Comparison of ENCODE assay signal across 23 cellular contexts in genomic region chr1:54439550-54440223, GRCh38. TPM values are rescaled to one million over a fixed set of nuclear protein-coding genes. Genes with fewer than 3 reads are reported as not detected.
DNase-seq lines count a peak whose midpoint lies in the region; ATAC-seq, FAIRE-seq and TF ChIP-seq lines count a peak whose summit lies in the region.
"Had no signal": no experiment of that assay in that cellular context is flagged by ENCODE, and none has a peak within 500 bp of the region (broad histone marks: within the 10 kb centered on the region; RNA-seq: fewer than 3 reads in every experiment).

No MANE protein-coding gene starts in this region.

- TF ChIP-seq EP300 in GM12878 (IDR thresholded peaks at IDR 0.05; ENCODE audit: borderline replicate concordance in 1 of 2, control insufficient read depth in 1 of 2, low read depth in 2 of 2, low read length in 2 of 2) = no peak

- H3K27ac ChIP-seq in GM12878 (ENCODE audit: control insufficient read depth, insufficient read depth) = no peak overlapping the region
- H3K27ac ChIP-seq in neural progenitor cell = no peak overlapping the region
- no peak overlapping the region for H3K27ac ChIP-seq in spleen
- H3K27ac ChIP-seq: heart right ventricle, vagina had no signal

- peaks cover 8% of the 10 kb centered on the region for H3K9me3 Mint-ChIP-seq in neural progenitor cell
- H3K9me3 Mint-ChIP-seq: activated naive CD4-positive, alpha-beta T cell treated with anti-CD3 and anti-CD28 coated beads, Interleukin-2, amount 10 ng/mL, durations not matched to agents 7 days and 5 days; activated T-cell treated with anti-CD3 and anti-CD28 coated beads, Interleukin-2, amount 50 U/mL, for 4 hours; stimulated activated effector memory CD8-positive, alpha-beta T cell treated with anti-CD3 and anti-CD28 coated beads, Interleukin-12 subunit alpha, Interleukin-12 subunit beta, amount 100 ng/mL, for 72 hours had no signal

- CTCF ChIA-PET in GM12878 (lab: Yijun Ruan, JAX) = no interaction called here

- FAIRE-seq in GM12878 (lab: Jason Lieb, UNC) = no peak
- FAIRE-seq: bronchial epithelial cell had no signal

- no peak for TF ChIP-seq RAD21 in GM12878 (IDR thresholded peaks at IDR 0.05; ENCODE audit: insufficient read depth, low read depth, low read length)

- in situ Hi-C loops in GM12878 (cut with MboI) = no loop called here

- H2AFZ ChIP-seq in GM12878 (ENCODE audit: control insufficient read depth, low read depth, low read length) (no peak overlapping the region), neural progenitor cell (replicated peaks) (peak overlapping the region; percentile 93)

- no peaks in the 10 kb centered on the region for H3K27me3 Mint-ChIP-seq in neural progenitor cell (ENCODE audit: insufficient read depth, low read depth)
- H3K27me3 Mint-ChIP-seq: activated naive CD4-positive, alpha-beta T cell treated with anti-CD3 and anti-CD28 coated beads, Interleukin-2, amount 10 ng/mL, durations not matched to agents 7 days and 5 days; CD4-positive, CD25-positive, alpha-beta regulatory T cell; progenitor cell of endocrine pancreas had no signal

- H3K9me3 ChIP-seq in GM12878 (replicated peaks; ENCODE audit: control insufficient read depth, insufficient read depth, low read length) (no peaks in the 10 kb centered on the region), neural progenitor cell (ENCODE audit: low read depth) (no peaks in the 10 kb centered on the region), spleen (no peaks in the 10 kb centered on the region)
- H3K9me3 ChIP-seq: vagina had no signal

- ATAC-seq in GM12878 = no peak
- no peak for ATAC-seq in GM18868 (IDR thresholded peaks at IDR 0.05; ENCODE audit: unreplicated experiment)
- ATAC-seq: activated T-cell treated with anti-CD3 and anti-CD28 coated beads, Interleukin-2, amount 50 U/mL, for 4 hours; heart right ventricle; left lobe of liver; stimulated activated effector memory CD8-positive, alpha-beta T cell treated with anti-CD3 and anti-CD28 coated beads, Interleukin-12 subunit alpha, Interleukin-12 subunit beta, amount 100 ng/mL, for 72 hours had no signal

- no peak for TF ChIP-seq CTCF in GM12878 (IDR thresholded peaks at IDR 0.05 in 2 of 3, conservative IDR thresholded peaks at IDR 0.05 in 1 of 3; ENCODE audit: control insufficient read depth in 2 of 3, extremely low read depth in 1 of 3, insufficient read depth in 1 of 3, low read depth in 3 of 3, low read length in 3 of 3)
- no peak for TF ChIP-seq CTCF in neural progenitor cell (IDR thresholded peaks at IDR 0.05)
- no peak for TF ChIP-seq CTCF in spleen (IDR thresholded peaks at IDR 0.05 in 8 of 11, conservative IDR thresholded peaks at IDR 0.05 in 3 of 11)

- DNase-seq in ELR (ENCODE audit: low read depth) = peak; percentile 24
- peak; percentile 31 for DNase-seq in M059J (ENCODE audit: low read depth)
- DNase-seq in GM12878 (ENCODE audit: low read depth, low spot score) = no peak
- no peak for DNase-seq in neural progenitor cell (ENCODE audit: low spot score)
- DNase-seq in UCSD-AML1 (lab: John Stamatoyannopoulos, UW; ENCODE audit: unreplicated experiment) = no peak
- no peak for DNase-seq in spleen
- DNase-seq: activated naive CD4-positive, alpha-beta T cell treated with anti-CD3 and anti-CD28 coated beads, Interleukin-2, amount 10 ng/mL, durations not matched to agents 7 days and 5 days; activated T-cell treated with anti-CD3 and anti-CD28 coated beads, Interleukin-2, amount 50 U/mL, for 4 hours; amygdala; CD4-positive, CD25-positive, alpha-beta regulatory T cell; cortex of kidney; GF-D8; heart right ventricle; NCI-H2107; NCI-H510A; stimulated activated CD4-positive, alpha-beta T cell treated with anti-CD3 and anti-CD28 coated beads, Interleukin-2, amount 100 ng/mL, for 24 hours had no signal

- WGBS in GM12878 (ENCODE audit: insufficient coverage, insufficient replicate concordance, low lambda C conversion rate, missing lambda C conversion rate) = 40% methylated on average over 7 of the region's 7 CpGs
- WGBS in spleen, 5 donors = 76 to 89% (median 83%) methylated on average over 7 of the region's 7 CpGs

- no peak for TF ChIP-seq POLR2A in GM12878 (IDR thresholded peaks at IDR 0.05; ENCODE audit: low read depth, low read length)
- no peak for TF ChIP-seq POLR2A in spleen (IDR thresholded peaks at IDR 0.05)

- H3K27me3 ChIP-seq in GM12878 (replicated peaks in 1 of 2; ENCODE audit: control insufficient read depth in 2 of 2, insufficient read depth in 2 of 2, low read length in 1 of 2) (no peaks in the 10 kb centered on the region; a peak in 1 of 4 replicates), neural progenitor cell (no peaks in the 10 kb centered on the region), spleen (replicated peaks in 1 of 7) (no peaks in the 10 kb centered on the region)
- H3K27me3 ChIP-seq: heart right ventricle, vagina had no signal

- H3K4me3 ChIP-seq in GM12878 (no peak overlapping the region), neural progenitor cell (no peak overlapping the region), spleen (no peak overlapping the region)
- H3K4me3 ChIP-seq: heart right ventricle, vagina had no signal

- no peaks in the 10 kb centered on the region for H4K20me1 ChIP-seq in GM12878 (ENCODE audit: control insufficient read depth, insufficient read depth)
- H4K20me1 ChIP-seq in neural progenitor cell (ENCODE audit: low read depth) = no peaks in the 10 kb centered on the region

- intact Hi-C loops in GM12878 (cut with micrococcal nuclease; ENCODE audit: unreplicated experiment) = no loop called here
- intact Hi-C loops in spleen (cut with DNase I; ENCODE audit: low total_unique reads) = no loop called here

- H3K36me3 Mint-ChIP-seq in neural progenitor cell = no peaks in the 10 kb centered on the region
- H3K36me3 Mint-ChIP-seq: activated naive CD4-positive, alpha-beta T cell treated with anti-CD3 and anti-CD28 coated beads, Interleukin-2, amount 10 ng/mL, durations not matched to agents 7 days and 5 days; CD4-positive, CD25-positive, alpha-beta regulatory T cell; stimulated activated effector memory CD8-positive, alpha-beta T cell treated with anti-CD3 and anti-CD28 coated beads, Interleukin-12 subunit alpha, Interleukin-12 subunit beta, amount 100 ng/mL, for 72 hours had no signal

- no peaks in the 10 kb centered on the region for H3F3A ChIP-seq in neural progenitor cell (ENCODE audit: low read depth)

- POLR2A ChIA-PET in GM12878 (lab: Charles Lee) = no interaction called here

- no peak overlapping the region for H3K27ac Mint-ChIP-seq in neural progenitor cell
- H3K27ac Mint-ChIP-seq: activated naive CD4-positive, alpha-beta T cell treated with anti-CD3 and anti-CD28 coated beads, Interleukin-2, amount 10 ng/mL, durations not matched to agents 7 days and 5 days; nephron; progenitor cell of endocrine pancreas; stimulated activated effector memory CD8-positive, alpha-beta T cell treated with anti-CD3 and anti-CD28 coated beads, Interleukin-12 subunit alpha, Interleukin-12 subunit beta, amount 100 ng/mL, for 72 hours had no signal

- H3K4me1 ChIP-seq in GM12878 (ENCODE audit: control insufficient read depth, insufficient read depth, low read length) (no peaks in the 10 kb centered on the region), neural progenitor cell (no peaks in the 10 kb centered on the region), spleen (no peaks in the 10 kb centered on the region)
- H3K4me1 ChIP-seq: heart right ventricle, vagina had no signal

- H3K9ac ChIP-seq in GM12878 (ENCODE audit: control insufficient read depth, insufficient read depth, low read length) (no peak overlapping the region), neural progenitor cell (no peak overlapping the region)

- no peaks in the 10 kb centered on the region for H3K36me3 ChIP-seq in GM12878 (ENCODE audit: control insufficient read depth in 2 of 2, insufficient read depth in 2 of 2, low read length in 1 of 2)
- H3K36me3 ChIP-seq in neural progenitor cell = no peaks in the 10 kb centered on the region
- no peaks in the 10 kb centered on the region for H3K36me3 ChIP-seq in spleen
- H3K36me3 ChIP-seq: heart right ventricle, vagina had no signal

- H3K4me2 ChIP-seq in GM12878 (ENCODE audit: control insufficient read depth, insufficient read depth) = no peak overlapping the region
- no peak overlapping the region for H3K4me2 ChIP-seq in neural progenitor cell

- H3K4me1 Mint-ChIP-seq in neural progenitor cell = peaks cover 2% of the 10 kb centered on the region
- H3K4me1 Mint-ChIP-seq: activated naive CD4-positive, alpha-beta T cell treated with anti-CD3 and anti-CD28 coated beads, Interleukin-2, amount 10 ng/mL, durations not matched to agents 7 days and 5 days; nephron; stimulated activated effector memory CD8-positive, alpha-beta T cell treated with anti-CD3 and anti-CD28 coated beads, Interleukin-12 subunit alpha, Interleukin-12 subunit beta, amount 100 ng/mL, for 72 hours had no signal

- H3K4me3 Mint-ChIP-seq in neural progenitor cell = no peak overlapping the region
- H3K4me3 Mint-ChIP-seq: activated naive CD4-positive, alpha-beta T cell treated with anti-CD3 and anti-CD28 coated beads, Interleukin-2, amount 10 ng/mL, durations not matched to agents 7 days and 5 days; activated T-cell treated with anti-CD3 and anti-CD28 coated beads, Interleukin-2, amount 50 U/mL, for 4 hours; CD4-positive, CD25-positive, alpha-beta regulatory T cell; nephron; stimulated activated effector memory CD8-positive, alpha-beta T cell treated with anti-CD3 and anti-CD28 coated beads, Interleukin-12 subunit alpha, Interleukin-12 subunit beta, amount 100 ng/mL, for 72 hours had no signal

- H3K79me2 ChIP-seq in GM12878 (ENCODE audit: control insufficient read depth, insufficient read depth, low read length) = no peaks in the 10 kb centered on the region
- no peaks in the 10 kb centered on the region for H3K79me2 ChIP-seq in neural progenitor cell (ENCODE audit: low read depth)

- SMC1A ChIA-PET in GM12878 (lab: Charles Lee; ENCODE audit: uncharacterized antibody, unreplicated experiment) = no interaction called here

- RAD21 ChIA-PET in GM12878 (lab: Charles Lee; ENCODE audit: unreplicated experiment) = no interaction called here

- BruUV-seq in GM12878 (replicated peaks; lab: Mats Ljungman, UMichigan) = no TSS peak

RNA-seq across cellular contexts. Expression of gene SSBP3, which starts 33.5 kb away (rescaled TPM):
- 11.7 and 18.8 TPM in 2 replicates for total RNA-seq in M059J (2014; rRNA removed; shearing (Covaris generic))
- total RNA-seq in GM12878 (2013; cell fraction: nucleolus; rRNA removed) = 27.4 and 27.5 TPM in 2 replicates
- total RNA-seq in GM12878 (2014; rRNA removed) (15.8 and 16.1 TPM in 2 replicates), GM12878 (2014; rRNA removed; fragmentation: Illumina TruSeq; extraction: Trizol) (16.7 and 21.5 TPM in 2 replicates), GM12878 (2021) (50.4 and 51.7 TPM in 2 replicates), neural progenitor cell (ENCODE audit: low replicate concordance) (53.0 and 86.1 TPM in 2 replicates), spleen (10 to 100 TPM; 24.4 to 73.5 (median 55.4) TPM)
- polyA plus RNA-seq in GM12878 (2011; ENCODE audit: low read depth) = 10.0 TPM
- polyA plus RNA-seq in GM12878 (2011; rRNA removed) (8.1 and 18.0 TPM in 2 replicates), GM12878 (2014; fragmentation: Illumina TruSeq; extraction: Trizol) (38.8 and 40.3 TPM in 2 replicates), GM12878 (2014; fragmentation: Nextera tagmentation; extraction: Ambion mirVana) (1 to 10 TPM; 4.1 to 7.9 TPM), GM12878 (2014; rRNA removed) (30.1 and 41.9 TPM in 2 replicates), GM12878 (2016; fragmentation: Nextera tagmentation; extraction: Ambion mirVana) (1 to 10 TPM; 6.4 to 6.6 TPM), spleen (10 to 100 TPM; 14.4 to 22.1 (median 14.9) TPM)
- 15.5 and 16.6 TPM in 2 replicates for polyA plus RNA-seq in GM12878 (2011; cell fraction: cytosol; rRNA removed)
- 31.4 and 44.2 TPM in 2 replicates for polyA plus RNA-seq in GM12878 (2011; cell fraction: nucleus; rRNA removed)
- polyA plus RNA-seq in GM12878 (2012) = 22.0 and 30.8 TPM in 2 replicates
- polyA minus RNA-seq in GM12878 (2011; rRNA and poly(A)+ RNA removed) = 9.3 and 10.4 TPM in 2 replicates
- polyA minus RNA-seq in GM12878 (2011; cell fraction: cytosol; rRNA and poly(A)+ RNA removed) = 7.1 and 10.2 TPM in 2 replicates
- 3.7 and 11.5 TPM in 2 replicates for polyA minus RNA-seq in GM12878 (2011; cell fraction: nucleus; rRNA and poly(A)+ RNA removed)

Comparison
In these comparisons a context has a peak if more than half of its experiments do, and no peak if none do; other contexts are left out.
1. DNase-seq: peak in ELR (single experiment) and M059J (single experiment); none in GM12878 (single experiment), neural progenitor cell (single experiment), UCSD-AML1 (single experiment) and spleen (single experiment).